ENCODE assay signal across 9 cellular contexts in the genomic region with DNA sequence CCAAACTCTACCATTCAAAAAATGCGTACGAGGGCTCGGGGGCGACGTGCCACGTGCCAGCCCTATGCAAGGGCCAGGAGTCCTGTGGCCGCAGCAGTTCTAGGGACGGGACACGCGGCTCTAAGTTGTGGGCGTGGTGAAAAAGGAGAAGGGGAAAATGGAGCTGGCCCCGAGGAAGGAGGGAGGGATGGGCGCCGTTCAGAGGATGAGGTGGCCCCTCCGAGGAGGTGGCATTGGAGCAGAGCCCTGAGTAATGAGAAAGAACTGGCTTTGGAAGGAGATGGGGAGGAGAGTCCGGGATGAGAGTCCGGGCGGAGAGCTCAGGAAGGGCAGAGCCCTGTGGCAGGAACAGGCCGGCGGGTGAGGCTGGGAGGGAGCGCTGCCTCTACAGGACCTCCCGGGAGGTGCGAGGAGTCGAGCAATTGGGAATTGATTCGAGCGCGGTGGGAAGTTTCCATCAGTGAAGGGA. TPM values are rescaled to one million over a fixed set of nuclear protein-coding genes. Genes with fewer than 3 reads are reported as not detected.
DNase-seq lines count a peak whose midpoint lies in the region; ATAC-seq and TF ChIP-seq lines count a peak whose summit lies in the region.
"Had no signal": no experiment of that assay in that cellular context is flagged by ENCODE, and none has a peak within 500 bp of the region (broad histone marks: within the 10 kb centered on the region; RNA-seq: fewer than 3 reads in every experiment).

No MANE protein-coding gene starts in this region.

- H4K12ac ChIP-seq in trophoblast cell (ENCODE audit: low read depth, low read length): no peak overlapping the region

- WGBS in trophoblast cell (ENCODE audit: extremely low coverage, insufficient coverage, insufficient read length): no CpG with 5 or more reads among the region's 27 CpGs

- no peaks in the 10 kb centered on the region for H3K36me3 ChIP-seq in trophoblast cell (ENCODE audit: control insufficient read depth in 1 of 2, insufficient read depth in 2 of 2, low read length in 2 of 2)

- H3K27ac ChIP-seq in trophoblast cell (ENCODE audit: low read depth, low read length): no peak overlapping the region

- no peak overlapping the region for H3K9ac ChIP-seq in trophoblast cell (ENCODE audit: low read length)

- DNase-seq in EH (ENCODE audit: low read depth) (peak; percentile 74), RPMI7951 (ENCODE audit: low read depth) (peak; percentile 65), foreskin fibroblast (peak; percentile 50 to 80), trophoblast cell (peak in 1 of 2 donors; percentile 36), NCI-H1694 treated with DMSO at 0.1 percent for 48 hours (lab: John Stamatoyannopoulos, UW) (no peak), hippocampal formation (lab: John Stamatoyannopoulos, UW) (no peak)
- no peak for DNase-seq in stimulated activated CD4-positive, alpha-beta T cell treated with anti-CD3 and anti-CD28 coated beads, Interleukin-4, amount 100 ng/mL, for 24 hours

- no peak for TF ChIP-seq CTCF in foreskin fibroblast (IDR thresholded peaks at IDR 0.05; ENCODE audit: low read depth, low read length)

- H3K23ac ChIP-seq in trophoblast cell (ENCODE audit: low read length): no peak overlapping the region

- ATAC-seq in GM18909 (IDR thresholded peaks at IDR 0.05; ENCODE audit: poor library complexity, unreplicated experiment): no peak

- H3K9me3 ChIP-seq in trophoblast cell (ENCODE audit: insufficient read depth, low read depth, low read length): peaks cover 2% of the 10 kb centered on the region

- H2BK5ac ChIP-seq in trophoblast cell (ENCODE audit: low read depth, low read length, poor library complexity): no peak overlapping the region

- H2AK5ac ChIP-seq in trophoblast cell (ENCODE audit: low read length): no peak overlapping the region

- H3K4me2 ChIP-seq in trophoblast cell (ENCODE audit: low read length): peak overlapping the region; percentile 57

- no peak overlapping the region for H4K8ac ChIP-seq in trophoblast cell (ENCODE audit: low read depth, low read length)

- no peak overlapping the region for H4K91ac ChIP-seq in trophoblast cell (ENCODE audit: low read depth, low read length)

- peaks cover 14% of the 10 kb centered on the region for H3K27me3 ChIP-seq in trophoblast cell (ENCODE audit: insufficient read depth, low read length)

- no peak overlapping the region for H3K14ac ChIP-seq in trophoblast cell (ENCODE audit: low read length)

- no peak overlapping the region for H2BK120ac ChIP-seq in trophoblast cell (ENCODE audit: insufficient read depth, low read length, poor library complexity)

- H3K4ac ChIP-seq in trophoblast cell (ENCODE audit: low read depth, low read length): no peak overlapping the region

- no peaks in the 10 kb centered on the region for H3K79me1 ChIP-seq in trophoblast cell (ENCODE audit: low read length)

- no peak overlapping the region for H2AFZ ChIP-seq in trophoblast cell (ENCODE audit: insufficient read depth, low read length, poor library complexity)

- peaks cover 12 to 16% of the 10 kb centered on the region in 2 experiments for H3K4me1 ChIP-seq in trophoblast cell (ENCODE audit: control insufficient read depth in 1 of 2, insufficient read depth in 2 of 2, low read length in 2 of 2)

- H3K18ac ChIP-seq in trophoblast cell (ENCODE audit: low read length): no peak overlapping the region

- H2BK12ac ChIP-seq in trophoblast cell (ENCODE audit: low read length): no peak overlapping the region

- no peaks in the 10 kb centered on the region for H3K79me2 ChIP-seq in trophoblast cell (ENCODE audit: control insufficient read depth, insufficient read depth, low read length, poor library complexity)

- H3K4me3 ChIP-seq in foreskin fibroblast (ENCODE audit: low read depth in 1 of 2, low read length in 2 of 2): peak overlapping the region; percentile 33 to 42
- H3K4me3 ChIP-seq in trophoblast cell (ENCODE audit: low read depth, low read length): no peak overlapping the region

RNA-seq across cellular contexts. Expression of gene OTUB1, which starts 21.0 kb away (rescaled TPM):
- 80.3 and 83.6 TPM in 2 replicates for total RNA-seq in RPMI7951 (2014; rRNA removed; shearing (Covaris generic))
- 88.2 and 91.1 TPM in 2 replicates for polyA plus RNA-seq in trophoblast cell (2013)

RNA-seq across cellular contexts. Expression of gene FLRT1, which starts 28.5 kb away (rescaled TPM):
- under 0.01 TPM in 2 replicates for total RNA-seq in RPMI7951 (2014; rRNA removed; shearing (Covaris generic))
- polyA plus RNA-seq in trophoblast cell (2013): 0.03 TPM in 2 replicates
- total RNA-seq: lung microvascular endothelial cell had no signal

RNA-seq across cellular contexts. Expression of gene COX8A, which starts 32.8 kb away (rescaled TPM):
- total RNA-seq in RPMI7951 (2014; rRNA removed; shearing (Covaris generic)): 1,061 and 1,166 TPM in 2 replicates
- polyA plus RNA-seq in trophoblast cell (2013): 385 and 425 TPM in 2 replicates

Comparison
In these comparisons a context has a peak if more than half of its experiments do, and no peak if none do; other contexts are left out.
1. DNase-seq: peak in EH (single experiment), RPMI7951 (single experiment) and foreskin fibroblast (2 of 2); none in NCI-H1694 treated with DMSO at 0.1 percent for 48 hours (single experiment), hippocampal formation (0 of 2) and stimulated activated CD4-positive, alpha-beta T cell treated with anti-CD3 and anti-CD28 coated beads, Interleukin-4, amount 100 ng/mL, for 24 hours (single experiment).